1 cellular context compared by ENCODE assay signal in the genomic region with DNA sequence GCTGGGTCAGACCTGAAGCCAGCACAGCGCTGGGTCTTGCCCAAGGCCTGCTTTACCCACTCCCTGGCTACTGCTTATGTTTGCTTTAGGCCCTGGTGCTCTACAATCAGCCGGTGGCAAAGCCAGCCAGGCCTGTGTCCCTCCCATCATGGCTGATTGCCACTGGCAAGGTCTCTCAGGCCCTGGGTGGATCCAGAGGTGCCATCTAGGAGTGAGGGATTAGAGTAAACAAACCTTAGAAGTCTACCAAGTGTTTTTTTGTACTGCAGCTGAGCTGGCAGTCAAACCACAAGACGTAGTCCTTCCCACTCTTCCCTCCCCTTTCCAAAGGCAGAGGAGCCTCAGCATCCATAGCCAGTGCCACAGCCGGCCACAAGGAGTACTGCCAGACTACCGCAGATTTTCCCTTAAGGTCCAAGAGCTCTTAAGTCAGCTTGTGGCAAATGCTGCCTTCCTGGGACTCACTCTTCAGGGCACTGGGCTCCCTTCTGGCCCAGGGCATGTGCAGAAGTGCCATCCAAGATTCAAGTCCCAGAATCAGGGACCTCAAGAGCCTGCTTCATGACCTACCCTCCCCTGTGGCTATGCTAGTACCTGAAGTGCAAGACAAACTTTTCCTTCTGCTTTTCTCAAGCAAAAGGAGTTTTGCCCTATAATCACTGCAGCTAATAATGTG.
TF ChIP-seq lines count a peak whose summit lies in the region.

No MANE protein-coding gene starts in this region.

TF ChIP-seq in WTC11, 78 proteins besides CTCF, POLR2A, EP300 and RAD21 (continued from another document):
- TF ChIP-seq, protein P1, sequence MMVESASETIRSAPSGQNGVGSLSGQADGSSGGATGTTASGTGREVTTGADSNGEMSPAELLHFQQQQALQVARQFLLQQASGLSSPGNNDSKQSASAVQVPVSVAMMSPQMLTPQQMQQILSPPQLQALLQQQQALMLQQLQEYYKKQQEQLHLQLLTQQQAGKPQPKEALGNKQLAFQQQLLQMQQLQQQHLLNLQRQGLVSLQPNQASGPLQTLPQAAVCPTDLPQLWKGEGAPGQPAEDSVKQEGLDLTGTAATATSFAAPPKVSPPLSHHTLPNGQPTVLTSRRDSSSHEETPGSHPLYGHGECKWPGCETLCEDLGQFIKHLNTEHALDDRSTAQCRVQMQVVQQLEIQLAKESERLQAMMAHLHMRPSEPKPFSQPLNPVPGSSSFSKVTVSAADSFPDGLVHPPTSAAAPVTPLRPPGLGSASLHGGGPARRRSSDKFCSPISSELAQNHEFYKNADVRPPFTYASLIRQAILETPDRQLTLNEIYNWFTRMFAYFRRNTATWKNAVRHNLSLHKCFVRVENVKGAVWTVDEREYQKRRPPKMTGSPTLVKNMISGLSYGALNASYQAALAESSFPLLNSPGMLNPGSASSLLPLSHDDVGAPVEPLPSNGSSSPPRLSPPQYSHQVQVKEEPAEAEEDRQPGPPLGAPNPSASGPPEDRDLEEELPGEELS (CRISPR knock-in tag; IDR thresholded peaks at IDR 0.05) = no peak
- TF ChIP-seq SMAD4 (CRISPR knock-in tag; IDR thresholded peaks at IDR 0.05) (no peak), CREB1 (CRISPR knock-in tag; IDR thresholded peaks at IDR 0.05) (no peak), GTF2I (CRISPR knock-in tag; conservative IDR thresholded peaks at IDR 0.05) (no peak), ZNF263 (CRISPR knock-in tag; IDR thresholded peaks at IDR 0.05; ENCODE audit: low read depth) (no peak), GABPB1 (CRISPR knock-in tag; IDR thresholded peaks at IDR 0.05) (no peak), ELF4 (CRISPR knock-in tag; IDR thresholded peaks at IDR 0.05; ENCODE audit: low read depth) (no peak)
- TF ChIP-seq, protein P2, sequence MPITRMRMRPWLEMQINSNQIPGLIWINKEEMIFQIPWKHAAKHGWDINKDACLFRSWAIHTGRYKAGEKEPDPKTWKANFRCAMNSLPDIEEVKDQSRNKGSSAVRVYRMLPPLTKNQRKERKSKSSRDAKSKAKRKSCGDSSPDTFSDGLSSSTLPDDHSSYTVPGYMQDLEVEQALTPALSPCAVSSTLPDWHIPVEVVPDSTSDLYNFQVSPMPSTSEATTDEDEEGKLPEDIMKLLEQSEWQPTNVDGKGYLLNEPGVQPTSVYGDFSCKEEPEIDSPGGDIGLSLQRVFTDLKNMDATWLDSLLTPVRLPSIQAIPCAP (CRISPR knock-in tag; IDR thresholded peaks at IDR 0.05) = no peak
